In genomic region chr12:132414634-132415340, GRCh38 we compare ENCODE assay signal across 8 cellular contexts.
DNase-seq lines count a peak whose midpoint lies in the region; ATAC-seq and TF ChIP-seq lines count a peak whose summit lies in the region.

No MANE protein-coding gene starts in this region.

- peak; percentile 62 for DNase-seq in AG10803 (ENCODE audit: low read depth)
- peak; percentile 74 for DNase-seq in NCI-H510A treated with DMSO at 0.1 percent for 48 hours (lab: John Stamatoyannopoulos, UW)
- DNase-seq in activated CD4-positive, alpha-beta T cell treated with anti-CD3 and anti-CD28 coated beads, Interleukin-2, amount 50 U/mL, for 1 hour: peak; percentile 71
- peak; percentile 85 for DNase-seq in dermis blood vessel endothelial cell
- peak; percentile 75 to 85 for DNase-seq in lung microvascular endothelial cell (ENCODE audit: low read depth in 2 of 2)
- peak; percentile 57 for DNase-seq in stimulated activated CD8-positive, alpha-beta memory T cell treated with anti-CD3 and anti-CD28 coated beads, Interleukin-12 subunit alpha, Interleukin-12 subunit beta, amount 100 ng/mL, for 4 hours (ENCODE audit: low read depth)

- H3K4me3 ChIP-seq in AG10803 (ENCODE audit: low read length): no peak overlapping the region

- peak; percentile 58 for ATAC-seq in GM18868 (IDR thresholded peaks at IDR 0.05; ENCODE audit: unreplicated experiment)
- peak; percentile 66 for ATAC-seq in HG03378 (IDR thresholded peaks at IDR 0.05; ENCODE audit: unreplicated experiment)

- TF ChIP-seq CTCF in AG10803 (conservative IDR thresholded peaks at IDR 0.05; ENCODE audit: low read length): peak; percentile 85
